Comparison of ENCODE assay signal across 10 cellular contexts in the genomic region with DNA sequence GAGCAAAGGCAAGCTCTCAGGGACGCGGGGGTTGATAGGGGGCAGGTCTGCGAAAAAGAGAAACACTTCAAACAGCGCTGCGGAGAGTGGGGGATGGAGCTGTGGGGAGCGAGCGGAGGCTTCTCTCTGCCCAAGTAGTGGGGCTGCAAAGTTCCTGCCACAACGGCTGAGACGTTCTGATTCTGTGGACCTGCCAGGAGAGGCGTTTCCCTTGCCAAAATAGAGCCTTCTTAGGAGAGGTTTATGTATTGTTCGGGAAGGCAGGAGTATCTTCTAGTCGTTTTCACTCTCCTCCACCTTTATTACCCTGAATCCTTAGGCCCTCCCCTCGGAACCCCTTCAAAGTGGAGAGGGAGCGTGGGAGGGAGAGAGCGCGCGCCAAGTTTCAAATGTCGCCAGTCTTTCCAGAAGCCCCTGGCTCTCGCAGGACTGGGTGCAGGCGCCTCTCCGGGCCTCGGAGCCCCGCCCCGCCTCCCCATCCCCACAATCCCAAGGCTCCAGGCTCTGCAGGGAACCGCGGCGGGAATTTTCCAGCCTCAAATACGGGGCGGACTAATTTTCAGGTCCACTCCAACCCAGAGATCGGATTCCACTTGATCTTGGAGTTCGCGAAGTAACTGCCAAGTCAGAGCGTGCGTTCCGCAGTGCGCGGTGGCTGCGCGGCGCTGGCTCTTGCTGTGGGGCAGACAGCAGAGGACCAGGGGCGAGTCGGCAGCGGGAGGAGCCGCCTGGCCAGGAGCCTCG. TPM values are rescaled to one million over a fixed set of nuclear protein-coding genes. Genes with fewer than 3 reads are reported as not detected.
DNase-seq lines count a peak whose midpoint lies in the region; ATAC-seq, FAIRE-seq and TF ChIP-seq lines count a peak whose summit lies in the region.
"Had no signal": no experiment of that assay in that cellular context is flagged by ENCODE, and none has a peak within 500 bp of the region (broad histone marks: within the 10 kb centered on the region; RNA-seq: fewer than 3 reads in every experiment).

No MANE protein-coding gene starts in this region.

- H3K27ac Mint-ChIP-seq in CD4-positive, alpha-beta T cell = no peak overlapping the region
- no peak overlapping the region for H3K27ac Mint-ChIP-seq in naive thymus-derived CD8-positive, alpha-beta T cell

- no peaks in the 10 kb centered on the region for H3K9me3 Mint-ChIP-seq in CD4-positive, alpha-beta T cell
- H3K9me3 Mint-ChIP-seq in naive thymus-derived CD8-positive, alpha-beta T cell = peaks cover 0 to 8% (median 0%) of the 10 kb centered on the region in 9 donors

- H3K36me3 Mint-ChIP-seq in CD4-positive, alpha-beta T cell (ENCODE audit: low read depth) = no peaks in the 10 kb centered on the region
- H3K36me3 Mint-ChIP-seq in naive thymus-derived CD8-positive, alpha-beta T cell = peaks cover 0 to 5% (median under 1%) of the 10 kb centered on the region in 3 donors

- H3K27me3 Mint-ChIP-seq in CD4-positive, alpha-beta T cell = peaks cover 90% of the 10 kb centered on the region
- peaks cover 61 to 99% (median 81%) of the 10 kb centered on the region in 5 donors for H3K27me3 Mint-ChIP-seq in naive thymus-derived CD8-positive, alpha-beta T cell

- no peaks in the 10 kb centered on the region for H3K9me3 ChIP-seq in CD4-positive, alpha-beta T cell (ENCODE audit: control insufficient read depth, low read length)
- H3K9me3 ChIP-seq in KOPT-K1 (ENCODE audit: insufficient read depth, low read length, poor library complexity, severe bottlenecking) = no peaks in the 10 kb centered on the region

- DNase-seq in CD4-positive, alpha-beta T cell = no peak
- DNase-seq in coronary artery (ENCODE audit: low spot score) (no peak), urothelium cell line (ENCODE audit: low spot score) (no peak), SKM-1 (lab: John Stamatoyannopoulos, UW; ENCODE audit: unreplicated experiment) (no peak)
- no peak for DNase-seq in naive thymus-derived CD8-positive, alpha-beta T cell
- DNase-seq: IMR-90 had no signal

- TF ChIP-seq CTCF in CD4-positive, alpha-beta T cell (IDR thresholded peaks at IDR 0.05) = no peak
- TF ChIP-seq CTCF in coronary artery (IDR thresholded peaks at IDR 0.05) = no peak

- intact Hi-C loops in CD4-positive, alpha-beta T cell (cut with DNase I, micrococcal nuclease) = no loop called here

- FAIRE-seq in urothelium cell line (lab: Jason Lieb, UNC) = no peak

- H3K27me3 ChIP-seq in CD4-positive, alpha-beta T cell (ENCODE audit: control insufficient read depth, insufficient read depth, low read length) = peaks cover 88% of the 10 kb centered on the region

- POLR2A ChIA-PET in CD4-positive, alpha-beta T cell (lab: Charles Lee) = no interaction called here
- POLR2A ChIA-PET in naive thymus-derived CD8-positive, alpha-beta T cell (lab: Charles Lee) = interaction anchor here (0.6 kb wide), 1 partner anchor 21 kb away, joined by 3 read pairs; no protein-coding TSS in a partner anchor

- H3K4me1 Mint-ChIP-seq in CD4-positive, alpha-beta T cell (ENCODE audit: low read depth) = peaks cover 19% of the 10 kb centered on the region
- peaks cover 14 to 33% (median 29%) of the 10 kb centered on the region in 4 donors for H3K4me1 Mint-ChIP-seq in naive thymus-derived CD8-positive, alpha-beta T cell

- no peak overlapping the region for H3K27ac ChIP-seq in CD4-positive, alpha-beta T cell (ENCODE audit: low read depth, low read length)
- peak overlapping the region; percentile 74 for H3K27ac ChIP-seq in KOPT-K1 (ENCODE audit: low read depth, low read length, poor library complexity, severe bottlenecking)
- H3K27ac ChIP-seq in coronary artery = no peak overlapping the region

- CTCF ChIA-PET in CD4-positive, alpha-beta T cell (lab: Charles Lee) = no interaction called here

- peak overlapping the region; percentile 33 for H3K4me3 ChIP-seq in coronary artery

- ATAC-seq in CD4-positive, alpha-beta T cell (ENCODE audit: poor library complexity) = no peak
- ATAC-seq in naive thymus-derived CD8-positive, alpha-beta T cell = peak in 1 of 2 donors; percentile 40
- ATAC-seq in GM19351 (IDR thresholded peaks at IDR 0.05; ENCODE audit: unreplicated experiment) = no peak
- ATAC-seq in HG03025 (IDR thresholded peaks at IDR 0.05; ENCODE audit: low FRiP score, unreplicated experiment) = no peak
- ATAC-seq: left lobe of liver had no signal

- no peaks in the 10 kb centered on the region for H3K36me3 ChIP-seq in KOPT-K1 (ENCODE audit: insufficient read depth, low read length)

- peak overlapping the region; percentile 32 for H3K4me3 Mint-ChIP-seq in CD4-positive, alpha-beta T cell
- H3K4me3 Mint-ChIP-seq in naive thymus-derived CD8-positive, alpha-beta T cell = peak overlapping the region in 8 of 10 donors; percentile 6 to 76 (median 62)

RNA-seq across cellular contexts. Expression of gene POU3F2, which starts 10.0 kb away (rescaled TPM):
- not detected for total RNA-seq in CD4-positive, alpha-beta T cell
- total RNA-seq in naive thymus-derived CD8-positive, alpha-beta T cell = not detected
- polyA plus RNA-seq in naive thymus-derived CD8-positive, alpha-beta T cell = not detected
- total RNA-seq: IMR-90, left lobe of liver had no signal
- polyA plus RNA-seq: IMR-90 had no signal
